ENCODE assay signal across 11 cellular contexts in the genomic region with DNA sequence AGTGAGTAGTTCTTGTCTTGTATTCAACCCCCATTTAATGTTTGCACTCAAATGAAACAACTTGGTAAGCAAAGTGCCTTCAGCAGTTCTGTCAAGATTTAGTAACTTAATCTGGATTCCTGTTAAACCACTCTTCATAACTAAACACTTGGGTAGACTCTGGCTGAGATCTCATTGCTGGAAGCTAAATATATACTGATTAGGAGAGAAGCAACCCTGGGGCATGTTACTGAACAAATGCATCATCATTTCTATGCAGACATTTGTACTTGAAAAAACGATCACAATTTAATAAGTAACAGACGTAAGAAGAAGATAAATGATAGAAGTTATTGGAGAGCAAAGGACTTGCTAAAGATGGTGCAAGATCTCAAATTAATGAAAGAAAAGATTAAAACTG.
DNase-seq lines count a peak whose midpoint lies in the region; TF ChIP-seq lines count a peak whose summit lies in the region.
"Had no signal": no experiment of that assay in that cellular context is flagged by ENCODE, and none has a peak within 500 bp of the region (broad histone marks: within the 10 kb centered on the region; RNA-seq: fewer than 3 reads in every experiment).

No MANE protein-coding gene starts in this region.

- H3K36me3 ChIP-seq in smooth muscle cell (ENCODE audit: low read depth), result no peaks in the 10 kb centered on the region
- H3K36me3 ChIP-seq: BE2C had no signal

- H3K79me2 ChIP-seq in smooth muscle cell (ENCODE audit: low read depth), result no peaks in the 10 kb centered on the region

- no peaks in the 10 kb centered on the region for H4K20me1 ChIP-seq in smooth muscle cell (ENCODE audit: low read depth)

- 10% methylated on average over 2 of the region's 2 CpGs for WGBS in smooth muscle cell (ENCODE audit: low lambda C conversion rate)

- H3K27me3 ChIP-seq in smooth muscle cell (ENCODE audit: low read depth), result no peaks in the 10 kb centered on the region
- H3K27me3 ChIP-seq: BE2C had no signal

- no peaks in the 10 kb centered on the region for H3K4me1 ChIP-seq in smooth muscle cell (ENCODE audit: low read depth)
- H3K4me1 ChIP-seq: A549 had no signal

- H3K4me2 ChIP-seq in smooth muscle cell, result peak overlapping the region; percentile 22
- H3K4me2 ChIP-seq: A549 had no signal

- no peaks in the 10 kb centered on the region for H3F3A ChIP-seq in smooth muscle cell (ENCODE audit: low read depth)

- TF ChIP-seq CTCF in smooth muscle cell (IDR thresholded peaks at IDR 0.05; ENCODE audit: borderline replicate concordance, insufficient read depth, poor library complexity, severe bottlenecking), result no peak

- DNase-seq in DMS79 (lab: John Stamatoyannopoulos, UW), result peak; percentile 67
- peak; percentile 58 for DNase-seq in H4 (ENCODE audit: low spot score)
- DNase-seq in left kidney (ENCODE audit: low read depth, low spot score), result peak; percentile 2
- no peak for DNase-seq in smooth muscle cell (lab: John Stamatoyannopoulos, UW; ENCODE audit: unreplicated experiment)
- DNase-seq in activated CD4-positive, alpha-beta T cell treated with anti-CD3 and anti-CD28 coated beads for 1 hour, result no peak
- DNase-seq in stimulated activated CD8-positive, alpha-beta memory T cell treated with anti-CD3 and anti-CD28 coated beads, Interleukin-4, amount 100 ng/mL, for 48 hours, result no peak
- DNase-seq: BE2C; CD4-positive, alpha-beta memory T cell; DMS153 had no signal

- H3K27ac ChIP-seq in smooth muscle cell (ENCODE audit: low read depth), result peak overlapping the region; percentile 8
- H3K27ac ChIP-seq: A549 had no signal

- H2AFZ ChIP-seq in smooth muscle cell (ENCODE audit: low read depth), result peak overlapping the region; percentile 6

- H3K9me3 ChIP-seq in smooth muscle cell (replicated peaks; ENCODE audit: low read depth), result no peaks in the 10 kb centered on the region
- H3K9me3 ChIP-seq: A549, BE2C had no signal

- no peak overlapping the region for H3K4me3 ChIP-seq in smooth muscle cell
- H3K4me3 ChIP-seq: A549, GM12878 had no signal

- no peak overlapping the region for H3K9ac ChIP-seq in smooth muscle cell (ENCODE audit: low read depth)

Comparison
In these comparisons a context has a peak if more than half of its experiments do, and no peak if none do; other contexts are left out.
1. DNase-seq: peak in DMS79 (single experiment), H4 (single experiment) and left kidney (single experiment); none in smooth muscle cell (single experiment), activated CD4-positive, alpha-beta T cell treated with anti-CD3 and anti-CD28 coated beads for 1 hour (single experiment) and stimulated activated CD8-positive, alpha-beta memory T cell treated with anti-CD3 and anti-CD28 coated beads, Interleukin-4, amount 100 ng/mL, for 48 hours (single experiment).